1 cellular context compared by ENCODE assay signal in genomic region chr11:66408488-66409214, GRCh38.
TF ChIP-seq lines count a peak whose summit lies in the region.

No MANE protein-coding gene starts in this region.

TF ChIP-seq in HEK293, 187 proteins besides CTCF, POLR2A, EP300 and RAD21 (continued from another document and continues in another):
- TF ChIP-seq AEBP2 (tag by site-specific recombination; IDR thresholded peaks at IDR 0.05; ENCODE audit: borderline replicate concordance) = no peak
- no peak for TF ChIP-seq ZNF18 (tag by site-specific recombination; IDR thresholded peaks at IDR 0.05)
- TF ChIP-seq ZNF692 (tag by site-specific recombination; IDR thresholded peaks at IDR 0.05) = no peak
- no peak for TF ChIP-seq REST (tag by site-specific recombination; IDR thresholded peaks at IDR 0.05)
- TF ChIP-seq ZNF239 (tag by site-specific recombination; IDR thresholded peaks at IDR 0.05) = no peak
- no peak for TF ChIP-seq TSHZ1 (tag by site-specific recombination; IDR thresholded peaks at IDR 0.05; ENCODE audit: borderline replicate concordance)
- no peak for TF ChIP-seq ZNF488 (tag by site-specific recombination; IDR thresholded peaks at IDR 0.05)
- no peak for TF ChIP-seq ZNF48 (tag by site-specific recombination; IDR thresholded peaks at IDR 0.05)
- no peak for TF ChIP-seq YY1 (tag by site-specific recombination; IDR thresholded peaks at IDR 0.05)
- peak; percentile 92 for TF ChIP-seq ZNF335 (tag by site-specific recombination; conservative IDR thresholded peaks at IDR 0.05)
- TF ChIP-seq ZNF837 (tag by site-specific recombination; IDR thresholded peaks at IDR 0.05) = no peak
- TF ChIP-seq ZNF473 (tag by site-specific recombination; IDR thresholded peaks at IDR 0.05) = no peak
- TF ChIP-seq INSM2 (tag by site-specific recombination; IDR thresholded peaks at IDR 0.05) = no peak
- TF ChIP-seq ZNF302 (tag by site-specific recombination; IDR thresholded peaks at IDR 0.05; ENCODE audit: low read depth) = no peak
- TF ChIP-seq ZNF623 (tag by site-specific recombination; IDR thresholded peaks at IDR 0.05) = no peak
- TF ChIP-seq ZNF423 (tag by site-specific recombination; IDR thresholded peaks at IDR 0.05) = no peak
- TF ChIP-seq ZNF416 (tag by site-specific recombination; IDR thresholded peaks at IDR 0.05) = no peak
- no peak for TF ChIP-seq ZNF513 (tag by site-specific recombination; IDR thresholded peaks at IDR 0.05)
- no peak for TF ChIP-seq ZNF138 (tag by site-specific recombination; IDR thresholded peaks at IDR 0.05; ENCODE audit: borderline replicate concordance)
- TF ChIP-seq ZNF624 (tag by site-specific recombination; IDR thresholded peaks at IDR 0.05) = no peak
- no peak for TF ChIP-seq ZNF248 (tag by site-specific recombination; IDR thresholded peaks at IDR 0.05)
- TF ChIP-seq SETDB1 (IDR thresholded peaks at IDR 0.05; ENCODE audit: insufficient read length, low read length) = no peak
- no peak for TF ChIP-seq ZSCAN16 (tag by site-specific recombination; IDR thresholded peaks at IDR 0.05)
- no peak for TF ChIP-seq ZNF701 (tag by site-specific recombination; IDR thresholded peaks at IDR 0.05)
- TF ChIP-seq ZNF24 (tag by site-specific recombination; IDR thresholded peaks at IDR 0.05) = no peak
- TF ChIP-seq ZFP3 (tag by site-specific recombination; IDR thresholded peaks at IDR 0.05; ENCODE audit: low read depth) = no peak
- TF ChIP-seq ZNF202 (tag by site-specific recombination; IDR thresholded peaks at IDR 0.05; ENCODE audit: borderline replicate concordance) = no peak
- TF ChIP-seq ZNF341 (tag by site-specific recombination; IDR thresholded peaks at IDR 0.05; ENCODE audit: low read depth) = peak; percentile 83
- TF ChIP-seq ZNF639 (tag by site-specific recombination; IDR thresholded peaks at IDR 0.05) = no peak
- TF ChIP-seq ZNF658 (tag by site-specific recombination; IDR thresholded peaks at IDR 0.05) = no peak
- TF ChIP-seq ZNF560 (tag by site-specific recombination; IDR thresholded peaks at IDR 0.05; ENCODE audit: borderline replicate concordance) = no peak
- TF ChIP-seq ZNF558 (tag by site-specific recombination; IDR thresholded peaks at IDR 0.05) = no peak
- 0 out of 2 replicates have a peak, but pooled peaks have one; percentile 35 for TF ChIP-seq ZNF366 (tag by site-specific recombination; conservative IDR thresholded peaks at IDR 0.05)
- no peak for TF ChIP-seq RBAK (tag by site-specific recombination; IDR thresholded peaks at IDR 0.05)
- TF ChIP-seq ZFP41 (tag by site-specific recombination; IDR thresholded peaks at IDR 0.05; ENCODE audit: borderline replicate concordance) = no peak
- TF ChIP-seq ZNF626 (tag by site-specific recombination; IDR thresholded peaks at IDR 0.05) = no peak
- TF ChIP-seq ZNF426 (tag by site-specific recombination; IDR thresholded peaks at IDR 0.05) = no peak
- TF ChIP-seq GLI4 (tag by site-specific recombination; IDR thresholded peaks at IDR 0.05) = no peak
- TF ChIP-seq ZNF501 (tag by site-specific recombination; IDR thresholded peaks at IDR 0.05) = peak; percentile 74; the same call in 1 of the 2 replicates
- no peak for TF ChIP-seq ZNF211 (tag by site-specific recombination; IDR thresholded peaks at IDR 0.05; ENCODE audit: low read depth)
- TF ChIP-seq SCRT1 (tag by site-specific recombination; IDR thresholded peaks at IDR 0.05; ENCODE audit: borderline replicate concordance) = no peak
- TF ChIP-seq HOXC10 (CRISPR knock-in tag; IDR thresholded peaks at IDR 0.05) = no peak
- TF ChIP-seq ZBTB7A (tag by site-specific recombination; IDR thresholded peaks at IDR 0.05; ENCODE audit: low read depth) = no peak
- TF ChIP-seq ZNF610 (tag by site-specific recombination; IDR thresholded peaks at IDR 0.05; ENCODE audit: borderline replicate concordance) = no peak
- no peak for TF ChIP-seq ZNF768 (tag by site-specific recombination; IDR thresholded peaks at IDR 0.05)
- no peak for TF ChIP-seq ZNF214 (tag by site-specific recombination; IDR thresholded peaks at IDR 0.05; ENCODE audit: borderline replicate concordance)
- TF ChIP-seq PATZ1 (tag by site-specific recombination; IDR thresholded peaks at IDR 0.05) = peak; percentile 91
